1 cellular context compared by ENCODE assay signal in the genomic region with DNA sequence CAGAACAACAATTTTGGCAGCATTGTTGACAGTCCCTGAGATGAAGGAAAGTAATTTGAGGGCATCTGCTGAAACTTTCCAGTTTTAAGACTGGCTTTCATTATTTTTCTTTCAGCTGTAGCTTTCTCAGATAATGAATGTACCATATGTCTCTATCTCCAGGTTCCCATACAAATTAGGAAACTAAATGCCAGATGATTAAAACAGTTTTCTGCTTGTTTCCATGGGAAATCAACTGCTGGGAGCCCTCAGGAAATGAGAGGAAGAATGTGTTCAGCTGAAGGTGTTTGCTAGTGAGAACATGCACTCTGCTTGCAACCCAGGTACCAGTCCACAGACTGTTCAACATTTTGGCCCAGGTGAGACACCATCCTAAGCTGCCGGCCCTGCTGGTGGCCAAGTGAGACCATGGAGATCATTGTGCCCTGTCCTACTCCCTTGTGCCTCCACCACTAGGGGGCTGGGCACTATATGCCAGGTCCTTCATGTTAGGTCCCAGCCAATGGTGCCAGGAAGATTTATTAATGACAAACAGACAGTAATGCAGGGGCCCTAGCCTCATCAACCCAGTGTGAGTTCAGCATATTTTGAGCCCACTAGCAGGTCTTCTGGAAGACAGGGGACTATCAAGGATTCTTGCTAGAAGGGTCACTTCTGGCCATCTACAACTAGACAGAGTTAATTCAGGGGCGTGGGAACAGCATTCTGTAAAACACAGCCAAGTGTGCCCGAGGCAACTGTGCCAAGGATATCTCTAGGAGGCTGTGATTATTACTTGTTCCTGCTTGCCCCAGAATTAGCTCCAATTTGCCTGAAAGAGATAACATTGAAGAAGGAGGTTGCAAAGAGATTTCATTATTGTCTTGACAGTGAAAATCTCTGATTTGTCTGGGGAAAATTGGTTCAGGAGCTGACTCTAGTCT.
TF ChIP-seq lines count a peak whose summit lies in the region.

No MANE protein-coding gene starts in this region.

TF ChIP-seq in liver, 16 proteins besides CTCF, POLR2A, EP300 and RAD21 (continued from another document):
- no peak for TF ChIP-seq REST (IDR thresholded peaks at IDR 0.05)
- TF ChIP-seq EGR1 (IDR thresholded peaks at IDR 0.05; ENCODE audit: low read depth in 2 of 2) = no peak
